ENCODE assay signal across 27 cellular contexts in genomic region chr13:103403814-103404213, GRCh38.
"Had no signal": no experiment of that assay in that cellular context is flagged by ENCODE, and none has a peak within 500 bp of the region (broad histone marks: within the 10 kb centered on the region; RNA-seq: fewer than 3 reads in every experiment).

No MANE protein-coding gene starts in this region.

- H3K36me3 Mint-ChIP-seq: naive B cell; natural killer cell treated with Interleukin-12 subunit alpha and Interleukin-12 subunit beta and Interleukin-15 and Interleukin-18, amount 100 ng/mL, for 72 hours; stimulated activated naive B cell treated with anti-CD40 and anti-IgM and Interleukin-4, amounts not matched to agents 10 μg/mL and 1 μg/mL and 100 μg/mL, for 72 hours had no signal

- H3K4me1 Mint-ChIP-seq: naive B cell; stimulated activated naive B cell treated with anti-CD40 and anti-IgM and Interleukin-4, amounts not matched to agents 10 μg/mL and 1 μg/mL and 100 μg/mL, for 72 hours had no signal

- H3K9me3 Mint-ChIP-seq: natural killer cell treated with Interleukin-12 subunit alpha and Interleukin-12 subunit beta and Interleukin-15 and Interleukin-18, amount 100 ng/mL, for 72 hours; stimulated activated naive B cell treated with anti-CD40 and anti-IgM and Interleukin-4, amounts not matched to agents 10 μg/mL and 1 μg/mL and 100 μg/mL, for 72 hours had no signal

- H3K27me3 ChIP-seq: esophagus muscularis mucosa, foreskin keratinocyte, left lung, neutrophil, pancreas, right lobe of liver, tibial nerve, upper lobe of left lung had no signal

- DNase-seq: dermis blood vessel endothelial cell; effector memory CD4-positive, alpha-beta T cell; hypothalamus; left lung; mesenchymal stem cell; naive B cell; pancreas; right lobe of liver; stimulated activated CD4-positive, alpha-beta T cell treated with anti-CD3 and anti-CD28 coated beads, Interleukin-15, amount 100 ng/mL, for 24 hours; stimulated activated CD4-positive, alpha-beta T cell treated with anti-CD3 and anti-CD28 coated beads, Interleukin-2, amount 100 ng/mL, for 48 hours; stimulated activated naive B cell treated with anti-CD40 and anti-IgM and Interleukin-4, amounts not matched to agents 10 μg/mL and 1 μg/mL and 100 μg/mL, for 72 hours; upper lobe of left lung had no signal

- H3K27ac Mint-ChIP-seq: mesothelial cell of epicardium; naive B cell; natural killer cell treated with Interleukin-12 subunit alpha and Interleukin-12 subunit beta and Interleukin-15 and Interleukin-18, amount 100 ng/mL, for 72 hours; stimulated activated naive B cell treated with anti-CD40 and anti-IgM and Interleukin-4, amounts not matched to agents 10 μg/mL and 1 μg/mL and 100 μg/mL, for 72 hours; stimulated activated naive CD8-positive, alpha-beta T cell treated with anti-CD3 and anti-CD28 coated beads, Interleukin-15, Interleukin-2, amounts not matched to agents 100 ng/mL and 50 ng/mL, for 24 hours had no signal

- ATAC-seq: left lung; natural killer cell treated with Interleukin-12 subunit alpha and Interleukin-12 subunit beta and Interleukin-15 and Interleukin-18, amount 100 ng/mL, for 72 hours; right lobe of liver; stimulated activated naive B cell treated with anti-CD40 and anti-IgM and Interleukin-4, amounts not matched to agents 10 μg/mL and 1 μg/mL and 100 μg/mL, for 72 hours had no signal

- FAIRE-seq: endothelial cell of umbilical vein, keratinocyte, pancreas, small intestine, urothelium cell line had no signal

- H3K9me3 ChIP-seq: esophagus muscularis mucosa, mucosa of descending colon, neutrophil, pancreas, right lobe of liver, thoracic aorta, tibial nerve, upper lobe of left lung had no signal

- H3K4me3 ChIP-seq: coronary artery, esophagus muscularis mucosa, left lung, mucosa of descending colon, pancreas, right lobe of liver, thoracic aorta, tibial nerve, upper lobe of left lung had no signal

- H3K4me3 Mint-ChIP-seq: mesothelial cell of epicardium; naive B cell; natural killer cell treated with Interleukin-12 subunit alpha and Interleukin-12 subunit beta and Interleukin-15 and Interleukin-18, amount 100 ng/mL, for 72 hours; neural crest cell; stimulated activated naive B cell treated with anti-CD40 and anti-IgM and Interleukin-4, amounts not matched to agents 10 μg/mL and 1 μg/mL and 100 μg/mL, for 72 hours; stimulated activated naive CD8-positive, alpha-beta T cell treated with anti-CD3 and anti-CD28 coated beads, Interleukin-15, Interleukin-2, amounts not matched to agents 100 ng/mL and 50 ng/mL, for 24 hours had no signal

- H3K27ac ChIP-seq: coronary artery, esophagus muscularis mucosa, foreskin keratinocyte, left lung, neutrophil, pancreas, right lobe of liver, thoracic aorta, tibial nerve, upper lobe of left lung had no signal

- H3K36me3 ChIP-seq: esophagus muscularis mucosa, left lung, neutrophil, pancreas, right lobe of liver, thoracic aorta, tibial nerve, upper lobe of left lung had no signal

- H3K27me3 Mint-ChIP-seq: naive B cell; natural killer cell treated with Interleukin-12 subunit alpha and Interleukin-12 subunit beta and Interleukin-15 and Interleukin-18, amount 100 ng/mL, for 72 hours; stimulated activated naive B cell treated with anti-CD40 and anti-IgM and Interleukin-4, amounts not matched to agents 10 μg/mL and 1 μg/mL and 100 μg/mL, for 72 hours; stimulated activated naive CD8-positive, alpha-beta T cell treated with anti-CD3 and anti-CD28 coated beads, Interleukin-15, Interleukin-2, amounts not matched to agents 100 ng/mL and 50 ng/mL, for 24 hours had no signal

- H3K4me1 ChIP-seq: foreskin keratinocyte, left lung, pancreas, right lobe of liver, tibial nerve, upper lobe of left lung had no signal
